25 cellular contexts compared by ENCODE assay signal in the genomic region with DNA sequence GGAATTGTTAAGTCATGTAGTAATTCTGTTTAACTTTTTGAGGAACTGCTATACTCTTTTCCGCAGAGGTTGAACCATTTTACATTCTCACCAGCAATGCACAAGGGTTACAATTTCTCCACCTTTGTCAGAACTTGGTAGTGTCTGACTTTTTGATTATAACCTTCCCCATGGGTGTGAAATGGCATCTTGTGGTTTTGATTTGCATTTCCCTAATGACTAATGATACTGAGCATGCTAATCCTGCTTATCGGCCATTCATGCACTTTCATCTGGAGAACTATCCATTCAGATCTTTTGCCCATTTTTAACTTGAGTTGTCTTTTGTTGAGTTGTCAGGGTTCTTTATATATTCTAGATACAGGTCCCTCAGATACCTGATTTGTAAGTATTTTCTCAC.
"Had no signal": no experiment of that assay in that cellular context is flagged by ENCODE, and none has a peak within 500 bp of the region (broad histone marks: within the 10 kb centered on the region; RNA-seq: fewer than 3 reads in every experiment).

No MANE protein-coding gene starts in this region.

- FAIRE-seq: astrocyte, colon had no signal

- H3K9me3 ChIP-seq: Peyer's patch, SJSA1 had no signal

- H3K27ac ChIP-seq: brain microvascular endothelial cell, Peyer's patch, RWPE1, SJSA1, WERI-Rb-1 had no signal

- H3K4me1 ChIP-seq: SJSA1 had no signal

- H3K36me3 Mint-ChIP-seq: activated naive CD4-positive, alpha-beta T cell treated with anti-CD3 and anti-CD28 coated beads, Interleukin-2, amount 50 U/mL, for 24 hours had no signal

- H3K27me3 ChIP-seq: brain microvascular endothelial cell, Peyer's patch, SJSA1 had no signal

- ATAC-seq: activated CD4-positive, CD25-positive, alpha-beta regulatory T cell treated with anti-CD3 and anti-CD28 coated beads, Interleukin-2, amount 50 U/mL, for 24 hours; activated CD8-positive, alpha-beta T cell treated with anti-CD3 and anti-CD28 coated beads, Interleukin-2, amount 10 ng/mL, durations not matched to agents 7 days and 5 days; T-helper 17 cell had no signal

- H3K9me3 Mint-ChIP-seq: activated naive CD4-positive, alpha-beta T cell treated with anti-CD3 and anti-CD28 coated beads, Interleukin-2, amount 50 U/mL, for 24 hours had no signal

- H3K36me3 ChIP-seq: brain microvascular endothelial cell, Peyer's patch, SJSA1, WERI-Rb-1 had no signal

- H3K4me3 Mint-ChIP-seq: activated CD8-positive, alpha-beta T cell treated with anti-CD3 and anti-CD28 coated beads, Interleukin-2, amount 10 ng/mL, durations not matched to agents 7 days and 5 days; activated naive CD4-positive, alpha-beta T cell treated with anti-CD3 and anti-CD28 coated beads, Interleukin-2, amount 50 U/mL, for 24 hours; T-helper 17 cell had no signal

- DNase-seq: activated CD4-positive, alpha-beta T cell treated with anti-CD3 and anti-CD28 coated beads for 4 hours; activated CD8-positive, alpha-beta memory T cell treated with anti-CD3 and anti-CD28 coated beads, Interleukin-2, amount 50 U/mL, for 48 hours; activated CD8-positive, alpha-beta T cell treated with anti-CD3 and anti-CD28 coated beads, Interleukin-2, amount 10 ng/mL, durations not matched to agents 7 days and 5 days; activated T-cell treated with anti-CD3 and anti-CD28 coated beads, Interleukin-2, amount 50 U/mL, for 1 hour; amygdala; brain microvascular endothelial cell; cerebellar nuclear complex; MM.1S; NCI-H1105; NCI-H1436; NCI-H1694 treated with DMSO at 0.1 percent for 48 hours; NCI-H2029 treated with DMSO at 0.1 percent for 48 hours; NCI-H510A treated with DMSO at 0.1 percent for 48 hours; NCI-H69; Peyer's patch; Right ventricle myocardium superior; T-helper 17 cell; T-helper 9 cell; WERI-Rb-1 had no signal

- H3K4me3 ChIP-seq: Peyer's patch, SJSA1 had no signal

- H3K27ac Mint-ChIP-seq: activated CD8-positive, alpha-beta T cell treated with anti-CD3 and anti-CD28 coated beads, Interleukin-2, amount 10 ng/mL, durations not matched to agents 7 days and 5 days; activated naive CD4-positive, alpha-beta T cell treated with anti-CD3 and anti-CD28 coated beads, Interleukin-2, amount 50 U/mL, for 24 hours; T-helper 17 cell had no signal
